3 cellular contexts compared by ENCODE assay signal in genomic region chr1:21785764-21786163, GRCh38. TPM values are rescaled to one million over a fixed set of nuclear protein-coding genes. Genes with fewer than 3 reads are reported as not detected.
"Had no signal": no experiment of that assay in that cellular context is flagged by ENCODE, and none has a peak within 500 bp of the region (broad histone marks: within the 10 kb centered on the region; RNA-seq: fewer than 3 reads in every experiment).

No MANE protein-coding gene starts in this region.

RNA-seq across cellular contexts. Expression of gene LDLRAD2, which starts 26.3 kb away (rescaled TPM):
- total RNA-seq: GM23248, HepG2, HT1080 had no signal
- polyA plus RNA-seq: HepG2 had no signal
